Comparison of ENCODE assay signal across 20 cellular contexts in the genomic region with DNA sequence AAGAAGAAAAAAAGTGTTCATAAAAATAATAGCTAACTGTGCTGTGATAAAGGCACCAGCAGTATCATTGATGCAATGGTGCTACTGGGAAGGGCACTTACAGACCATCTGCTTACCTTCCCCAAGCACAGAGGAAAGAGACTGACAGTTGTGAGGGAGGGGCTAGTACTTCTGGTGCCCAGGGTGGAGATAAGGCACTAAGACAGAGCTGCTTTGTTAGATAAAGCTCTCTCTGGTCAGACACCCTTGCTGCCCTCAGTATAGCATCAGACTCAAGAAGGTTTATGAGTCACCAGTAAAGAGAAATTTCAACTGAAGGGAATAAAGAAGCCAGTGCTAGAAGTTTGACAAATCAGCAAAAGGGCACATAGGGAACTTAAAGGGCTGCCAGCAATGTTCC.
A peak's percentile ranks its signal among the peaks of the same experiment; 100 is the strongest.
DNase-seq lines count a peak whose midpoint lies in the region; ATAC-seq and TF ChIP-seq lines count a peak whose summit lies in the region.
"Had no signal": no experiment of that assay in that cellular context is flagged by ENCODE, and none has a peak within 500 bp of the region (broad histone marks: within the 10 kb centered on the region; RNA-seq: fewer than 3 reads in every experiment).

No MANE protein-coding gene starts in this region.

- CTCF ChIA-PET in IMR-90 (lab: Yijun Ruan, JAX), result no interaction called here

- intact Hi-C loops in IMR-90 (cut with micrococcal nuclease), result no loop called here
- intact Hi-C loops in ascending aorta (cut with DNase I), result no loop called here
- intact Hi-C loops in ovary (cut with DNase I), result no loop called here

- H2BK5ac ChIP-seq in IMR-90 (ENCODE audit: low read depth, low read length, poor library complexity, severe bottlenecking), result no peak overlapping the region

- no peak for TF ChIP-seq EP300 in ovary (IDR thresholded peaks at IDR 0.05)

- H3K4me1 ChIP-seq in IMR-90 (ENCODE audit: control insufficient read depth, insufficient read depth, low read length) (no peaks in the 10 kb centered on the region), osteoblast (ENCODE audit: insufficient read depth, low read length) (no peaks in the 10 kb centered on the region), ascending aorta (no peaks in the 10 kb centered on the region), ovary (ENCODE audit: insufficient read depth) (no peaks in the 10 kb centered on the region)
- H3K4me1 ChIP-seq: colonic mucosa, neural progenitor cell, psoas muscle, thyroid gland had no signal

- H3K36me3 ChIP-seq in IMR-90 (ENCODE audit: control insufficient read depth, insufficient read depth, low read length) (no peaks in the 10 kb centered on the region), osteoblast (ENCODE audit: insufficient read depth, low read length) (no peaks in the 10 kb centered on the region), ascending aorta (no peaks in the 10 kb centered on the region), ovary (no peaks in the 10 kb centered on the region)
- H3K36me3 ChIP-seq: colonic mucosa, neural progenitor cell, thyroid gland had no signal

- H3K4me2 ChIP-seq in IMR-90 (ENCODE audit: low read depth, low read length) (no peak overlapping the region), osteoblast (ENCODE audit: insufficient read depth, low read length) (no peak overlapping the region)
- H3K4me2 ChIP-seq: neural progenitor cell had no signal

- H2BK15ac ChIP-seq in IMR-90 (ENCODE audit: low read depth, low read length), result no peak overlapping the region

- H4K8ac ChIP-seq in IMR-90 (ENCODE audit: low read depth in 2 of 2, low read length in 2 of 2), result no peak overlapping the region

- H3K9me3 ChIP-seq in IMR-90 (ENCODE audit: control insufficient read depth, insufficient read depth, low read length) (no peaks in the 10 kb centered on the region), osteoblast (ENCODE audit: low read depth, low read length) (no peaks in the 10 kb centered on the region), ascending aorta (no peaks in the 10 kb centered on the region), ovary (no peaks in the 10 kb centered on the region)
- H3K9me3 ChIP-seq: colonic mucosa, psoas muscle, thyroid gland had no signal

- H4K5ac ChIP-seq in IMR-90 (ENCODE audit: low read depth, low read length), result no peak overlapping the region

- H2BK120ac ChIP-seq in IMR-90 (ENCODE audit: low read depth, low read length), result no peak overlapping the region

- dilution Hi-C loops in IMR-90 (cut with HindIII; ENCODE audit: low sequenced_read_pairs, unreplicated experiment), result no loop called here

- no peak overlapping the region for H3K14ac ChIP-seq in IMR-90 (replicated peaks; ENCODE audit: low read depth, low read length)

- H2AK5ac ChIP-seq in IMR-90 (ENCODE audit: low read depth, low read length), result no peak overlapping the region

- H4K20me1 ChIP-seq in IMR-90 (ENCODE audit: insufficient read depth, low read length) (no peaks in the 10 kb centered on the region), osteoblast (ENCODE audit: insufficient read depth, low read length) (no peaks in the 10 kb centered on the region)

- DNase-seq in IMR-90, result peak; percentile 24
- DNase-seq in RPMI7951 (ENCODE audit: low read depth), result peak; percentile 3
- peak; percentile 94 to 99 for DNase-seq in erythroblast (lab: John Stamatoyannopoulos, UW)
- peak; percentile 23 for DNase-seq in osteoblast (ENCODE audit: insufficient read length, low spot score, missing footprints)
- no peak for DNase-seq in ascending aorta (ENCODE audit: low spot score in 2 of 2)
- no peak for DNase-seq in NCI-H446 treated with DMSO at 0.1 percent for 48 hours (lab: John Stamatoyannopoulos, UW)
- no peak for DNase-seq in ovary
- DNase-seq: activated CD4-positive, alpha-beta memory T cell treated with anti-CD3 and anti-CD28 coated beads for 36 hours; activated CD4-positive, CD25-positive, alpha-beta regulatory T cell; activated gamma-delta T cell; activated naive CD8-positive, alpha-beta T cell treated with anti-CD3 and anti-CD28 coated beads, Interleukin-2, amount 50 U/mL, for 24 hours; colonic mucosa; Kasumi-1; NCI-H1048; NCI-H187 treated with DMSO at 0.1 percent for 48 hours; psoas muscle; stimulated activated naive B cell treated with anti-CD40 and anti-IgM and Interleukin-4, amounts not matched to agents 10 μg/mL and 1 μg/mL and 100 μg/mL, for 72 hours; thyroid gland had no signal

- no peak for TF ChIP-seq POLR2A in IMR-90 (IDR thresholded peaks at IDR 0.05; ENCODE audit: low read depth, low read length)
- peak; percentile 69 for TF ChIP-seq POLR2A in erythroblast (IDR thresholded peaks at IDR 0.05; ENCODE audit: low read length)
- no peak for TF ChIP-seq POLR2A in ovary (IDR thresholded peaks at IDR 0.05)

- H3K4me3 ChIP-seq in IMR-90 (ENCODE audit: insufficient read depth, low read depth, low read length) (no peak overlapping the region), osteoblast (ENCODE audit: insufficient read depth, low read length) (no peak overlapping the region), ascending aorta (no peak overlapping the region), ovary (no peak overlapping the region)
- H3K4me3 ChIP-seq: colonic mucosa, neural progenitor cell, psoas muscle, SK-N-MC, thyroid gland had no signal

- H3K4ac ChIP-seq in IMR-90 (ENCODE audit: low read depth, low read length), result no peak overlapping the region

- H3K79me1 ChIP-seq in IMR-90 (ENCODE audit: low read depth in 1 of 2, low read length in 2 of 2), result no peaks in the 10 kb centered on the region

- in situ Hi-C loops in IMR-90 (cut with MboI; ENCODE audit: low sequenced_read_pairs), result no loop called here

- TF ChIP-seq CTCF in IMR-90 (conservative IDR thresholded peaks at IDR 0.05; ENCODE audit: low read depth, low read length) (no peak), osteoblast (IDR thresholded peaks at IDR 0.05; ENCODE audit: extremely low read depth, low read depth, low read length) (no peak), ascending aorta (IDR thresholded peaks at IDR 0.05) (no peak), ovary (IDR thresholded peaks at IDR 0.05) (no peak)

- no peak overlapping the region for H2BK20ac ChIP-seq in IMR-90 (ENCODE audit: low read depth, low read length)

- H3K56ac ChIP-seq in IMR-90 (ENCODE audit: extremely low read depth, insufficient read depth, low read length), result no peak overlapping the region

- H3K27me3 ChIP-seq in IMR-90 (ENCODE audit: control insufficient read depth, insufficient read depth, low read length), result no peaks in the 10 kb centered on the region
- no peaks in the 10 kb centered on the region for H3K27me3 ChIP-seq in osteoblast (ENCODE audit: insufficient read depth, low read length)
- no peaks in the 10 kb centered on the region for H3K27me3 ChIP-seq in ascending aorta
- no peaks in the 10 kb centered on the region for H3K27me3 ChIP-seq in ovary
- H3K27me3 ChIP-seq: colonic mucosa, neural progenitor cell, thyroid gland had no signal

- no peak for TF ChIP-seq RAD21 in IMR-90 (IDR thresholded peaks at IDR 0.05; ENCODE audit: low read length)

- no peak overlapping the region for H3K9ac ChIP-seq in IMR-90 (ENCODE audit: low read depth, low read length)
- H3K9ac ChIP-seq: neural progenitor cell had no signal

- no peak overlapping the region for H2AFZ ChIP-seq in IMR-90 (replicated peaks; ENCODE audit: low read length, poor library complexity)
- no peak overlapping the region for H2AFZ ChIP-seq in osteoblast (ENCODE audit: low read length)
- H2AFZ ChIP-seq: neural progenitor cell had no signal

- no peak overlapping the region for H2AK9ac ChIP-seq in IMR-90 (replicated peaks; ENCODE audit: low read depth, low read length, poor library complexity)

- no peaks in the 10 kb centered on the region for H3K79me2 ChIP-seq in osteoblast (ENCODE audit: insufficient read depth, low read length)

- no peak overlapping the region for H3K18ac ChIP-seq in IMR-90 (ENCODE audit: low read depth, low read length)

- H3K27ac ChIP-seq in IMR-90 (ENCODE audit: insufficient read depth, low read length), result no peak overlapping the region
- H3K27ac ChIP-seq in osteoblast (ENCODE audit: low read depth, low read length), result no peak overlapping the region
- no peak overlapping the region for H3K27ac ChIP-seq in ascending aorta
- H3K27ac ChIP-seq in ovary, result no peak overlapping the region
- H3K27ac ChIP-seq: colonic mucosa, neural progenitor cell, psoas muscle, SK-N-MC, thyroid gland had no signal

- no peaks in the 10 kb centered on the region for H3K9me1 ChIP-seq in IMR-90 (ENCODE audit: insufficient read depth, low read length)

- POLR2A ChIA-PET in IMR-90 (lab: Charles Lee; ENCODE audit: unreplicated experiment), result no interaction called here

- peak; percentile 57; the same call in 1 of the 2 replicates for ATAC-seq in IMR-90 (ENCODE audit: low read depth)
- ATAC-seq: activated naive CD8-positive, alpha-beta T cell treated with anti-CD3 and anti-CD28 coated beads, Interleukin-2, amount 50 U/mL, for 24 hours; psoas muscle; stimulated activated naive B cell treated with anti-CD40 and anti-IgM and Interleukin-4, amounts not matched to agents 10 μg/mL and 1 μg/mL and 100 μg/mL, for 72 hours had no signal

- BruUV-seq in IMR-90 (replicated peaks; lab: Mats Ljungman, UMichigan), result no TSS peak

- H3K23ac ChIP-seq in IMR-90 (ENCODE audit: low read depth, low read length), result no peak overlapping the region

- no peak overlapping the region for H4K91ac ChIP-seq in IMR-90 (ENCODE audit: insufficient read depth, low read depth, low read length)

TF ChIP-seq in IMR-90, 13 proteins besides CTCF, POLR2A, EP300 and RAD21:
- no peak for TF ChIP-seq RFX5 (IDR thresholded peaks at IDR 0.05; ENCODE audit: low read depth, low read length)

Comparison
In these comparisons a context has a peak if more than half of its experiments do, and no peak if none do; other contexts are left out.
1. DNase-seq: peak in IMR-90 (single experiment), RPMI7951 (single experiment), erythroblast (2 of 2) and osteoblast (single experiment); none in ascending aorta (0 of 2), NCI-H446 treated with DMSO at 0.1 percent for 48 hours (single experiment) and ovary (0 of 5).